ENCODE assay signal across 9 cellular contexts in the genomic region with DNA sequence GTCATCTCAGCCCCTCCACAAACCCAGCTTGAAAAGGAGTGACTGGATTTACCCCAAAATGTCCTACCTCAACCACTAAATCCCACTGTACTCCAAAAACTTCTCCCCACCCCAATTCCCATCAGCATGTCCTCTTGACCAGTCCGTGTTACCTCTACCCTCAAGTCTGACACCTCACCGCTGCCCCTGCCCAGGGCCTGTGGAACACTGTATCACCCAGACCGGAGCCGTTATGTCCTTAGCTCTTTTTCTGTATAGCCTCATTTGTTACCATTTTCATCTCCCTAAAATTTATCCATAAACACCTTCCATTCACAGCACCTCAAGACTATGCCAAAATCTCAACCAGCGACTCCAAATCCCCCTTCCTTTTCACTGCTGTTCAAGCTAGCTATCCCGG. TPM values are rescaled to one million over a fixed set of nuclear protein-coding genes. Genes with fewer than 3 reads are reported as not detected.
A peak's percentile ranks its signal among the peaks of the same experiment; 100 is the strongest.
DNase-seq lines count a peak whose midpoint lies in the region; ATAC-seq and TF ChIP-seq lines count a peak whose summit lies in the region.
"Had no signal": no experiment of that assay in that cellular context is flagged by ENCODE, and none has a peak within 500 bp of the region (broad histone marks: within the 10 kb centered on the region; RNA-seq: fewer than 3 reads in every experiment).

No MANE protein-coding gene starts in this region.

- H3K4me1 Mint-ChIP-seq in chondrocyte (ENCODE audit: low read depth), result peaks cover 70% of the 10 kb centered on the region
- peaks cover 57 to 67% of the 10 kb centered on the region in 2 donors for H3K4me1 Mint-ChIP-seq in natural killer cell treated with Interleukin-12 subunit alpha and Interleukin-12 subunit beta and Interleukin-15 and Interleukin-18, amount 100 ng/mL, for 72 hours (ENCODE audit: low read depth in 2 of 2)

- no peak overlapping the region for H4K5ac ChIP-seq in IMR-90 (ENCODE audit: low read depth, low read length)

- WGBS in IMR-90 (ENCODE audit: extremely low coverage in 2 of 2, insufficient read length in 1 of 2), 2 experiments, result 90% methylated on average over 6 of the region's 6 CpGs; no CpG with 5 or more reads in 1 of the 2 experiments

- no peaks in the 10 kb centered on the region for H3K9me3 Mint-ChIP-seq in chondrocyte (ENCODE audit: low read depth)
- H3K9me3 Mint-ChIP-seq in natural killer cell treated with Interleukin-12 subunit alpha and Interleukin-12 subunit beta and Interleukin-15 and Interleukin-18, amount 100 ng/mL, for 72 hours, result no peaks in the 10 kb centered on the region

- H3K4me3 ChIP-seq in A673 (ENCODE audit: low read depth, low read length, poor library complexity, severe bottlenecking) (peak overlapping the region; percentile 96), IMR-90 (ENCODE audit: insufficient read depth, low read depth, low read length) (no peak overlapping the region)

- H3K27ac ChIP-seq in A673 (ENCODE audit: low read depth, low read length, poor library complexity, severe bottlenecking) (peak overlapping the region; percentile 95), IMR-90 (ENCODE audit: insufficient read depth, low read length) (no peak overlapping the region)

- in situ Hi-C loops in IMR-90 (cut with MboI; ENCODE audit: low sequenced_read_pairs), result loop anchor here (25.0 kb wide), 1 partner anchor 925 kb away; a partner anchor contains a TSS

- peaks cover 21% of the 10 kb centered on the region for H3K36me3 Mint-ChIP-seq in chondrocyte (ENCODE audit: low read depth)
- H3K36me3 Mint-ChIP-seq in natural killer cell treated with Interleukin-12 subunit alpha and Interleukin-12 subunit beta and Interleukin-15 and Interleukin-18, amount 100 ng/mL, for 72 hours, result peaks cover 24% of the 10 kb centered on the region

- H3K23ac ChIP-seq in IMR-90 (ENCODE audit: low read depth, low read length), result peak overlapping the region; percentile 68; the same call in 1 of the 2 replicates

- CTCF ChIA-PET in A673 (lab: Charles Lee) (interaction anchor here (1.0 kb wide), 1 partner anchor 16 kb away, joined by 3 read pairs; no protein-coding TSS in a partner anchor), IMR-90 (lab: Yijun Ruan, JAX) (no interaction called here)

- no peak overlapping the region for H3K18ac ChIP-seq in IMR-90 (ENCODE audit: low read depth, low read length)

- no peaks in the 10 kb centered on the region for H3K27me3 ChIP-seq in A673 (replicated peaks; ENCODE audit: insufficient read depth, low read depth, low read length, poor library complexity)
- H3K27me3 ChIP-seq in IMR-90 (ENCODE audit: control insufficient read depth, insufficient read depth, low read length), result no peaks in the 10 kb centered on the region

- no peak overlapping the region for H4K91ac ChIP-seq in IMR-90 (ENCODE audit: insufficient read depth, low read depth, low read length)

- POLR2A ChIA-PET in A673 (lab: Charles Lee; ENCODE audit: low non-redundant PET) (interaction anchor here (0.5 kb wide), 1 partner anchor 332 kb away, joined by 4 read pairs; no protein-coding TSS in a partner anchor), IMR-90 (lab: Charles Lee; ENCODE audit: unreplicated experiment) (no interaction called here)

- H3K14ac ChIP-seq in IMR-90 (replicated peaks; ENCODE audit: low read depth, low read length), result no peak overlapping the region

- no peak overlapping the region for H3K56ac ChIP-seq in IMR-90 (ENCODE audit: extremely low read depth, insufficient read depth, low read length)

- peaks cover 8% of the 10 kb centered on the region for H3K9me1 ChIP-seq in IMR-90 (ENCODE audit: insufficient read depth, low read length)

- no peak for TF ChIP-seq POLR2A in IMR-90 (IDR thresholded peaks at IDR 0.05; ENCODE audit: low read depth, low read length)

- H3K4me1 ChIP-seq in A673 (ENCODE audit: insufficient read depth, low read length, poor library complexity, severe bottlenecking) (peaks cover 44% of the 10 kb centered on the region), IMR-90 (ENCODE audit: control insufficient read depth, insufficient read depth, low read length) (peaks cover 11% of the 10 kb centered on the region)

- no peak overlapping the region for H2AFZ ChIP-seq in IMR-90 (replicated peaks; ENCODE audit: low read length, poor library complexity)

- no peak overlapping the region for H3K4me2 ChIP-seq in IMR-90 (ENCODE audit: low read depth, low read length)

- no peak overlapping the region for H2BK120ac ChIP-seq in IMR-90 (ENCODE audit: low read depth, low read length)

- H3K36me3 ChIP-seq in A673 (ENCODE audit: insufficient read depth, low read length, poor library complexity, severe bottlenecking) (peaks cover 39% of the 10 kb centered on the region), IMR-90 (ENCODE audit: control insufficient read depth, insufficient read depth, low read length) (peaks cover 36% of the 10 kb centered on the region)

- dilution Hi-C loops in IMR-90 (cut with HindIII; ENCODE audit: low sequenced_read_pairs, unreplicated experiment), result no loop called here

- H4K8ac ChIP-seq in IMR-90 (ENCODE audit: low read depth in 2 of 2, low read length in 2 of 2), result no peak overlapping the region

- intact Hi-C loops in A673 (cut with micrococcal nuclease; ENCODE audit: unreplicated experiment) (no loop called here), IMR-90 (cut with micrococcal nuclease) (loop anchor here (5.0 kb wide), 1 partner anchor 60 kb away; no protein-coding TSS in a partner anchor)

- no peak for TF ChIP-seq CTCF in A673 (conservative IDR thresholded peaks at IDR 0.05; ENCODE audit: low read depth, low read length)
- no peak for TF ChIP-seq CTCF in IMR-90 (conservative IDR thresholded peaks at IDR 0.05; ENCODE audit: low read depth, low read length)
- TF ChIP-seq CTCF in chondrocyte (IDR thresholded peaks at IDR 0.05), result no peak

- H3K9ac ChIP-seq in IMR-90 (ENCODE audit: low read depth, low read length), result no peak overlapping the region

- ATAC-seq in IMR-90 (ENCODE audit: low read depth) (no peak), GM18498 (IDR thresholded peaks at IDR 0.05; ENCODE audit: unreplicated experiment) (no peak)
- no peak for ATAC-seq in natural killer cell treated with Interleukin-12 subunit alpha and Interleukin-12 subunit beta and Interleukin-15 and Interleukin-18, amount 100 ng/mL, for 72 hours
- ATAC-seq: left lobe of liver had no signal

- DNase-seq in A673 (ENCODE audit: low spot score) (no peak), IMR-90 (no peak), chondrocyte (ENCODE audit: low spot score) (no peak), SW480 (ENCODE audit: low spot score) (no peak), mucosa of gallbladder (ENCODE audit: low spot score) (no peak)
- no peak for DNase-seq in natural killer cell treated with Interleukin-12 subunit alpha and Interleukin-12 subunit beta and Interleukin-15 and Interleukin-18, amount 100 ng/mL, for 72 hours (ENCODE audit: low spot score)
- DNase-seq in central memory CD4-positive, alpha-beta T cell, result no peak

- H2BK15ac ChIP-seq in IMR-90 (ENCODE audit: low read depth, low read length), result no peak overlapping the region

- 0 out of 2 replicates have a peak overlapping the region, but pooled peaks have one; percentile 74 for H3K4ac ChIP-seq in IMR-90 (ENCODE audit: low read depth, low read length)

- H4K20me1 ChIP-seq in IMR-90 (ENCODE audit: insufficient read depth, low read length), result peaks cover 44% of the 10 kb centered on the region

- H2BK5ac ChIP-seq in IMR-90 (ENCODE audit: low read depth, low read length, poor library complexity, severe bottlenecking), result no peak overlapping the region

- peak overlapping the region; percentile 93 for H3K4me3 Mint-ChIP-seq in chondrocyte (ENCODE audit: unreplicated experiment)
- peak overlapping the region; percentile 88 for H3K4me3 Mint-ChIP-seq in natural killer cell treated with Interleukin-12 subunit alpha and Interleukin-12 subunit beta and Interleukin-15 and Interleukin-18, amount 100 ng/mL, for 72 hours

- H2BK20ac ChIP-seq in IMR-90 (ENCODE audit: low read depth, low read length), result no peak overlapping the region

- H3K79me1 ChIP-seq in IMR-90 (ENCODE audit: low read depth in 1 of 2, low read length in 2 of 2), result peaks cover 24 to 75% of the 10 kb centered on the region in 2 experiments

- peak overlapping the region; percentile 96 for H3K27ac Mint-ChIP-seq in chondrocyte (ENCODE audit: unreplicated experiment)
- H3K27ac Mint-ChIP-seq in natural killer cell treated with Interleukin-12 subunit alpha and Interleukin-12 subunit beta and Interleukin-15 and Interleukin-18, amount 100 ng/mL, for 72 hours, result peak overlapping the region; percentile 87 to 95

- no peak overlapping the region for H2AK9ac ChIP-seq in IMR-90 (replicated peaks; ENCODE audit: low read depth, low read length, poor library complexity)

- H3K27me3 Mint-ChIP-seq in chondrocyte (ENCODE audit: low read depth), result no peaks in the 10 kb centered on the region
- H3K27me3 Mint-ChIP-seq in natural killer cell treated with Interleukin-12 subunit alpha and Interleukin-12 subunit beta and Interleukin-15 and Interleukin-18, amount 100 ng/mL, for 72 hours, result no peaks in the 10 kb centered on the region

- BruUV-seq in A673 (replicated peaks; lab: Mats Ljungman, UMichigan), result no TSS peak
- no TSS peak for BruUV-seq in IMR-90 (replicated peaks; lab: Mats Ljungman, UMichigan)

- no peak for TF ChIP-seq RAD21 in IMR-90 (IDR thresholded peaks at IDR 0.05; ENCODE audit: low read length)

- no peaks in the 10 kb centered on the region for H3K9me3 ChIP-seq in A673 (ENCODE audit: low read depth, low read length, poor library complexity, severe bottlenecking)
- no peaks in the 10 kb centered on the region for H3K9me3 ChIP-seq in IMR-90 (ENCODE audit: control insufficient read depth, insufficient read depth, low read length)

- no peak overlapping the region for H2AK5ac ChIP-seq in IMR-90 (ENCODE audit: low read depth, low read length)

RNA-seq across cellular contexts. Expression of a gene that starts 2.4 kb away (rescaled TPM):
- 84.0 and 85.1 TPM in 2 replicates for total RNA-seq in A673 (2021)
- 44.8 and 45.5 TPM in 2 replicates for total RNA-seq in IMR-90 (2012; rRNA removed)
- 54.4 and 58.5 TPM in 2 replicates for polyA plus RNA-seq in IMR-90 (2012; rRNA removed)
- 37.0 TPM in 2 replicates for polyA plus RNA-seq in IMR-90 (2012; cell fraction: cytosol; rRNA removed)
- polyA plus RNA-seq in IMR-90 (2012; cell fraction: nucleus; rRNA removed; ENCODE audit: low replicate concordance), result 22.3 and 31.7 TPM in 2 replicates
- 49.5 to 57.8 TPM (median 53.1 TPM) in 3 replicates for total RNA-seq in chondrocyte
- 10 to 100 TPM; 40.1 to 55.2 TPM for total RNA-seq in natural killer cell treated with Interleukin-12 subunit alpha and Interleukin-12 subunit beta and Interleukin-15 and Interleukin-18, amount 100 ng/mL, for 72 hours
- total RNA-seq in mucosa of gallbladder, result 32.3 TPM

RNA-seq across cellular contexts. Expression of a gene that starts 2.5 kb away (rescaled TPM):
- total RNA-seq in A673 (2021) (133 and 139 TPM in 2 replicates), IMR-90 (2012; rRNA removed) (20.3 and 21.3 TPM in 2 replicates), chondrocyte (58.8 to 65.2 TPM (median 59.5 TPM) in 3 replicates), mucosa of gallbladder (60.9 TPM)
- polyA plus RNA-seq in IMR-90 (2012; rRNA removed), result 10.5 and 11.8 TPM in 2 replicates
- polyA plus RNA-seq in IMR-90 (2012; cell fraction: cytosol; rRNA removed), result 5.9 and 9.6 TPM in 2 replicates
- polyA plus RNA-seq in IMR-90 (2012; cell fraction: nucleus; rRNA removed; ENCODE audit: low replicate concordance), result 14.5 and 26.4 TPM in 2 replicates
- 10 to 100 TPM; 35.1 to 61.6 TPM for total RNA-seq in natural killer cell treated with Interleukin-12 subunit alpha and Interleukin-12 subunit beta and Interleukin-15 and Interleukin-18, amount 100 ng/mL, for 72 hours

RNA-seq across cellular contexts. Expression of a gene that starts 5.4 kb away (rescaled TPM):
- total RNA-seq in A673 (2021) (296 and 314 TPM in 2 replicates), IMR-90 (2012; rRNA removed) (70.8 and 77.8 TPM in 2 replicates), chondrocyte (449 to 459 TPM (median 455 TPM) in 3 replicates), mucosa of gallbladder (587 TPM)
- polyA plus RNA-seq in IMR-90 (2012; rRNA removed), result 702 and 780 TPM in 2 replicates
- polyA plus RNA-seq in IMR-90 (2012; cell fraction: cytosol; rRNA removed), result 264 and 350 TPM in 2 replicates
- 43.9 and 256 TPM in 2 replicates for polyA plus RNA-seq in IMR-90 (2012; cell fraction: nucleus; rRNA removed; ENCODE audit: low replicate concordance)
- total RNA-seq in natural killer cell treated with Interleukin-12 subunit alpha and Interleukin-12 subunit beta and Interleukin-15 and Interleukin-18, amount 100 ng/mL, for 72 hours, result 100 to 1,000 TPM; 197 to 277 TPM

RNA-seq across cellular contexts. Expression of a gene that starts 14.7 kb away (rescaled TPM):
- total RNA-seq in A673 (2021), result 175 and 179 TPM in 2 replicates
- total RNA-seq in IMR-90 (2012; rRNA removed), result 18.3 and 23.8 TPM in 2 replicates
- 132 TPM in 2 replicates for polyA plus RNA-seq in IMR-90 (2012; rRNA removed)
- polyA plus RNA-seq in IMR-90 (2012; cell fraction: cytosol; rRNA removed), result 70.6 and 129 TPM in 2 replicates
- polyA plus RNA-seq in IMR-90 (2012; cell fraction: nucleus; rRNA removed; ENCODE audit: low replicate concordance), result 100 and 109 TPM in 2 replicates
- total RNA-seq in chondrocyte, result 105 to 118 TPM (median 111 TPM) in 3 replicates
- total RNA-seq in natural killer cell treated with Interleukin-12 subunit alpha and Interleukin-12 subunit beta and Interleukin-15 and Interleukin-18, amount 100 ng/mL, for 72 hours, result 100 to 1,000 TPM; 145 to 165 TPM
- 107 TPM for total RNA-seq in mucosa of gallbladder

RNA-seq across cellular contexts. Expression of a gene that starts 15.2 kb away (rescaled TPM):
- total RNA-seq in A673 (2021) (123 and 128 TPM in 2 replicates), IMR-90 (2012; rRNA removed) (46.6 and 48.0 TPM in 2 replicates), chondrocyte (24.9 to 32.7 TPM (median 25.8 TPM) in 3 replicates), mucosa of gallbladder (47.9 TPM)
- polyA plus RNA-seq in IMR-90 (2012; rRNA removed), result 38.6 and 39.3 TPM in 2 replicates
- polyA plus RNA-seq in IMR-90 (2012; cell fraction: cytosol; rRNA removed), result 31.1 and 38.5 TPM in 2 replicates
- 45.8 and 52.9 TPM in 2 replicates for polyA plus RNA-seq in IMR-90 (2012; cell fraction: nucleus; rRNA removed; ENCODE audit: low replicate concordance)
- total RNA-seq in natural killer cell treated with Interleukin-12 subunit alpha and Interleukin-12 subunit beta and Interleukin-15 and Interleukin-18, amount 100 ng/mL, for 72 hours, result 10 to 100 TPM; 43.5 to 70.5 TPM
